In genomic region chr6:105359419-105360366, GRCh38 we compare ENCODE assay signal across 9 cellular contexts. TPM values are rescaled to one million over a fixed set of nuclear protein-coding genes. Genes with fewer than 3 reads are reported as not detected.
DNase-seq lines count a peak whose midpoint lies in the region; ATAC-seq and TF ChIP-seq lines count a peak whose summit lies in the region.
"Had no signal": no experiment of that assay in that cellular context is flagged by ENCODE, and none has a peak within 500 bp of the region (broad histone marks: within the 10 kb centered on the region; RNA-seq: fewer than 3 reads in every experiment).

No MANE protein-coding gene starts in this region.

- H3K27ac Mint-ChIP-seq in HFFc6 = peak overlapping the region; percentile 93
- H3K27ac Mint-ChIP-seq in activated T-helper 17 cell treated with anti-CD3 and anti-CD28 coated beads, Interleukin-2, amount 50 U/mL, for 72 hours = peak overlapping the region; percentile 1
- H3K27ac Mint-ChIP-seq: memory B cell had no signal

- peak; percentile 75 for DNase-seq in AG08396 (ENCODE audit: low spot score)
- DNase-seq in HFFc6 = peak; percentile 91
- peak; percentile 96 for DNase-seq in iris pigment epithelial cell (ENCODE audit: low read depth)
- DNase-seq in iPS-NIHi11 (ENCODE audit: low spot score) = no peak
- no peak for DNase-seq in NCI-H1105 treated with DMSO at 0.1 percent for 48 hours (lab: John Stamatoyannopoulos, UW)
- DNase-seq in MG63 = no peak

- H3K27me3 Mint-ChIP-seq in HFFc6 (ENCODE audit: insufficient read depth) = 0 out of 2 replicates have a peak, but pooled peaks cover 1% of the 10 kb centered on the region
- H3K27me3 Mint-ChIP-seq in activated T-helper 17 cell treated with anti-CD3 and anti-CD28 coated beads, Interleukin-2, amount 50 U/mL, for 72 hours = no peaks in the 10 kb centered on the region
- H3K27me3 Mint-ChIP-seq: memory B cell had no signal

- no peaks in the 10 kb centered on the region for H3K27me3 ChIP-seq in MG63

- peak; percentile 85 for ATAC-seq in activated T-helper 17 cell treated with anti-CD3 and anti-CD28 coated beads, Interleukin-2, amount 50 U/mL, for 72 hours (replicated peaks)
- no peak for ATAC-seq in GM19463 (IDR thresholded peaks at IDR 0.05; ENCODE audit: unreplicated experiment)

- H3K36me3 Mint-ChIP-seq in HFFc6 (ENCODE audit: low read depth) = peaks cover 31% of the 10 kb centered on the region
- peaks cover 78% of the 10 kb centered on the region for H3K36me3 Mint-ChIP-seq in activated T-helper 17 cell treated with anti-CD3 and anti-CD28 coated beads, Interleukin-2, amount 50 U/mL, for 72 hours (ENCODE audit: low read depth)

- peaks cover 32% of the 10 kb centered on the region for H3K4me1 Mint-ChIP-seq in HFFc6 (ENCODE audit: low read depth)
- H3K4me1 Mint-ChIP-seq in activated T-helper 17 cell treated with anti-CD3 and anti-CD28 coated beads, Interleukin-2, amount 50 U/mL, for 72 hours = peaks cover 11% of the 10 kb centered on the region
- H3K4me1 Mint-ChIP-seq: memory B cell had no signal

- no peak overlapping the region for H3K4me3 ChIP-seq in MG63

- peaks cover 28% of the 10 kb centered on the region for H3K36me3 ChIP-seq in MG63

- no peaks in the 10 kb centered on the region; the same call in 1 of the 2 replicates for H3K9me3 ChIP-seq in MG63

- TF ChIP-seq CTCF in HFFc6 (IDR thresholded peaks at IDR 0.05) = no peak

- no peaks in the 10 kb centered on the region; the same call in 1 of the 2 replicates for H3K9me3 Mint-ChIP-seq in HFFc6
- no peaks in the 10 kb centered on the region for H3K9me3 Mint-ChIP-seq in activated T-helper 17 cell treated with anti-CD3 and anti-CD28 coated beads, Interleukin-2, amount 50 U/mL, for 72 hours

- H3K4me3 Mint-ChIP-seq in HFFc6 = peak overlapping the region; percentile 81
- peak overlapping the region; percentile 6 for H3K4me3 Mint-ChIP-seq in activated T-helper 17 cell treated with anti-CD3 and anti-CD28 coated beads, Interleukin-2, amount 50 U/mL, for 72 hours
- H3K4me3 Mint-ChIP-seq: memory B cell had no signal

RNA-seq across cellular contexts. Expression of gene PREP, which starts 43.2 kb away (rescaled TPM):
- 10 to 100 TPM; 35.4 to 42.1 (median 36.8) TPM for total RNA-seq in HFFc6 (2021; fragmentation: NEBNext Ultra II Directional; extraction: Animal tissue kit (Norgen Biotek cat#: 25700))
- total RNA-seq in activated T-helper 17 cell treated with anti-CD3 and anti-CD28 coated beads, Interleukin-2, amount 50 U/mL, for 72 hours = 10 to 100 TPM; 32.3 to 50.2 TPM
- total RNA-seq in MG63 (2014; rRNA removed; shearing (Covaris generic); ENCODE audit: low replicate concordance) = 15.9 and 34.6 TPM in 2 replicates

Comparison
In these comparisons a context has a peak if more than half of its experiments do, and no peak if none do; other contexts are left out.
1. DNase-seq: peak in AG08396 (single experiment), HFFc6 (single experiment) and iris pigment epithelial cell (single experiment); none in iPS-NIHi11 (single experiment), NCI-H1105 treated with DMSO at 0.1 percent for 48 hours (single experiment) and MG63 (single experiment).